1 cellular context compared by ENCODE assay signal in genomic region chr14:24818054-24818822, GRCh38.
A peak's percentile ranks its signal among the peaks of the same experiment; 100 is the strongest.
TF ChIP-seq lines count a peak whose summit lies in the region.

No MANE protein-coding gene starts in this region.

TF ChIP-seq in HepG2, 621 proteins besides CTCF, POLR2A, EP300 and RAD21 (continued from another document and continues in another):
- TF ChIP-seq AHDC1 (CRISPR knock-in tag; IDR thresholded peaks at IDR 0.05; ENCODE audit: borderline replicate concordance) (peak; percentile 9; the same call in 1 of the 2 replicates), ZMYM3 (CRISPR knock-in tag; IDR thresholded peaks at IDR 0.05) (no peak; the same call in none of the 2 replicates), ZMAT5 (CRISPR knock-in tag; IDR thresholded peaks at IDR 0.05; ENCODE audit: borderline replicate concordance, low read depth) (no peak), ZBTB3 (CRISPR knock-in tag; IDR thresholded peaks at IDR 0.05; ENCODE audit: borderline replicate concordance, low read depth) (peak; percentile 74; the same call in 1 of the 2 replicates), MAF1 (CRISPR knock-in tag; IDR thresholded peaks at IDR 0.05; ENCODE audit: borderline replicate concordance) (no peak), DBP (CRISPR knock-in tag; IDR thresholded peaks at IDR 0.05; ENCODE audit: not compliant biosample characterization) (peak; percentile 65), FOXA3 (CRISPR knock-in tag; IDR thresholded peaks at IDR 0.05) (peak; percentile 84), ZSCAN22 (CRISPR knock-in tag; IDR thresholded peaks at IDR 0.05) (peak; percentile 55; the same call in 1 of the 2 replicates), NR2C2 (CRISPR knock-in tag; IDR thresholded peaks at IDR 0.05; ENCODE audit: borderline replicate concordance) (peak; percentile 15; the same call in 1 of the 2 replicates), HOXD1 (CRISPR knock-in tag; IDR thresholded peaks at IDR 0.05) (0 out of 2 replicates have a peak, but pooled peaks have one; percentile 63), SMAD1 (CRISPR knock-in tag; IDR thresholded peaks at IDR 0.05; ENCODE audit: borderline replicate concordance, low read depth) (no peak; the same call in 1 of the 2 replicates), ZNF225 (CRISPR knock-in tag; IDR thresholded peaks at IDR 0.05) (peak; percentile 90; the same call in 1 of the 2 replicates), ARID2 (CRISPR knock-in tag; IDR thresholded peaks at IDR 0.05; ENCODE audit: borderline replicate concordance) (peak; percentile 93; the same call in 1 of the 2 replicates), ZFY (CRISPR knock-in tag; IDR thresholded peaks at IDR 0.05) (peak; percentile 66; the same call in 1 of the 2 replicates), PCBP2 (optimal IDR thresholded peaks at IDR 0.05; ENCODE audit: low read depth, low read length, poor library complexity, severe bottlenecking) (no peak), HIC2 (CRISPR knock-in tag; IDR thresholded peaks at IDR 0.05; ENCODE audit: low read depth) (peak; percentile 75; the same call in 1 of the 2 replicates), KLF15 (CRISPR knock-in tag; IDR thresholded peaks at IDR 0.05; ENCODE audit: borderline replicate concordance) (peak; percentile 26; the same call in 1 of the 2 replicates), EHMT2 (IDR thresholded peaks at IDR 0.05; ENCODE audit: borderline replicate concordance, low read depth, low read length) (peak; percentile 87; the same call in 1 of the 2 replicates), ZNF337 (CRISPR knock-in tag; IDR thresholded peaks at IDR 0.05; ENCODE audit: borderline replicate concordance, low read depth) (peak; percentile 92), THAP7 (CRISPR knock-in tag; IDR thresholded peaks at IDR 0.05) (peak; percentile 29; the same call in 1 of the 2 replicates), MED13 (CRISPR knock-in tag; IDR thresholded peaks at IDR 0.05) (peak; percentile 37; the same call in 1 of the 2 replicates), ZFP91 (CRISPR knock-in tag; IDR thresholded peaks at IDR 0.05; ENCODE audit: borderline replicate concordance) (peak; percentile 99), ZNF687 (CRISPR knock-in tag; IDR thresholded peaks at IDR 0.05) (peak; percentile 97), HNF4A (CRISPR knock-in tag; IDR thresholded peaks at IDR 0.05) (peak; percentile 97), ZNF574 (CRISPR knock-in tag; IDR thresholded peaks at IDR 0.05) (peak; percentile 78), ZFP36L1 (CRISPR knock-in tag; IDR thresholded peaks at IDR 0.05) (peak; percentile 91; the same call in 1 of the 2 replicates), ZBTB26 (CRISPR knock-in tag; IDR thresholded peaks at IDR 0.05; ENCODE audit: borderline replicate concordance) (peak; percentile 94), ZBTB39 (CRISPR knock-in tag; IDR thresholded peaks at IDR 0.05) (peak; percentile 67; the same call in 1 of the 2 replicates), ZNF432 (CRISPR knock-in tag; IDR thresholded peaks at IDR 0.05; ENCODE audit: borderline replicate concordance) (0 out of 2 replicates have a peak, but pooled peaks have one; percentile 43)
